Comparison of ENCODE assay signal across 15 cellular contexts in genomic region chr16:12099451-12100123, GRCh38.
"Had no signal": no experiment of that assay in that cellular context is flagged by ENCODE, and none has a peak within 500 bp of the region (broad histone marks: within the 10 kb centered on the region; RNA-seq: fewer than 3 reads in every experiment).

No MANE protein-coding gene starts in this region.

- FAIRE-seq: islet of Langerhans had no signal

- H3K36me3 ChIP-seq: adrenal gland, cardiac muscle cell, lower lobe of right lung, tibial nerve, vagina had no signal

- H3K27ac ChIP-seq: adrenal gland, cardiac muscle cell, lower lobe of right lung, tibial nerve, vagina had no signal

- H3K27me3 ChIP-seq: adrenal gland, cardiac muscle cell, tibial nerve, vagina had no signal

- ATAC-seq: activated naive CD4-positive, alpha-beta T cell treated with anti-CD3 and anti-CD28 coated beads, Interleukin-2, amount 50 U/mL, for 72 hours; effector memory CD8-positive, alpha-beta T cell; lower lobe of right lung had no signal

- DNase-seq: activated CD4-positive, alpha-beta T cell treated with anti-CD3 and anti-CD28 coated beads, Interleukin-2, amount 50 U/mL, for 4 hours; activated gamma-delta T cell treated with Interleukin-2 at 50 U/mL for 16 hours; adrenal gland; effector memory CD8-positive, alpha-beta T cell; hippocampal formation; nephron progenitor cell; occipital lobe; stimulated activated CD4-positive, alpha-beta T cell treated with anti-CD3 and anti-CD28 coated beads, Interleukin-2, amount 100 ng/mL, for 24 hours; stimulated activated naive CD4-positive, alpha-beta T cell treated with Interleukin-2 at 50 U/mL for 16 hours had no signal

- H3K9me3 ChIP-seq: adrenal gland, lower lobe of right lung, tibial nerve, vagina had no signal

- H3K4me3 ChIP-seq: adrenal gland, cardiac muscle cell, lower lobe of right lung, tibial nerve, vagina had no signal
